ENCODE assay signal across 8 cellular contexts in the genomic region with DNA sequence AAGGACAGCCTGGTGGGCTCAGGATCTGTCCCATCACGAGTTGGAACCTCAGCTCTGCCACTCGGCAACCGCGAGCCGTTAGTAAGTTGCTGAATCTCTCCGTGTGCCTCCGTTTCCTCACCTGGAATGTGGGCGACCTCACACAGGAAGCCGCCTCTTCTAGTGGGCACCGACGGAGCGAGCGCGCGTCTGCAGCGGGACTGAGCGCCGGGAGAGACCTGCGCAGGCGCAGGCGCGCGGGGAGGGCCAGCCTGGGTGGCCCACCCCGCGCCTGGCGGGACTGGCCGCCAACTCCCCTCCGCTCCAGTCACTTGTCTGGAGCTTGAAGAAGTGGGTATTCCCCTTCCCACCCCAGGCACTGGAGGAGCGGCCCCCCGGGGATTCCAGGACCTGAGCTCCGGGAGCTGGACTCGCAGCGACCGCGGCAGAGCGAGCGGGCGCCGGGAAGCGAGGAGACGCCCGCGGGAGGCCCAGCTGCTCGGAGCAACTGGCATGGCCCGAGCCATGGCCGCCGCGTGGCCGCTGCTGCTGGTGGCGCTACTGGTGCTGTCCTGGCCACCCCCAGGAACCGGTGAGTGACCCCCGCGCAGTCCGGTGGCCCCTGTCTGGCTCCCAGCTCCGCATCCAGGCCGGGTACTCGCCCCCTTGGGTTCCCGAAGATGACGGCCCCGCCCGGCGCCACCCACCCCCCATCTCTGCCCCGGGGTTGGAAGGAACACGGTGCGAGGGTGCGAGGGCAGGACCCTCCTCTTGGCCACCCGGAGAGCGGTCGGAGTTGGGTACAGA. TPM values are rescaled to one million over a fixed set of nuclear protein-coding genes. Genes with fewer than 3 reads are reported as not detected.
DNase-seq lines count a peak whose midpoint lies in the region; ATAC-seq, FAIRE-seq and TF ChIP-seq lines count a peak whose summit lies in the region.

A gene with protein sequence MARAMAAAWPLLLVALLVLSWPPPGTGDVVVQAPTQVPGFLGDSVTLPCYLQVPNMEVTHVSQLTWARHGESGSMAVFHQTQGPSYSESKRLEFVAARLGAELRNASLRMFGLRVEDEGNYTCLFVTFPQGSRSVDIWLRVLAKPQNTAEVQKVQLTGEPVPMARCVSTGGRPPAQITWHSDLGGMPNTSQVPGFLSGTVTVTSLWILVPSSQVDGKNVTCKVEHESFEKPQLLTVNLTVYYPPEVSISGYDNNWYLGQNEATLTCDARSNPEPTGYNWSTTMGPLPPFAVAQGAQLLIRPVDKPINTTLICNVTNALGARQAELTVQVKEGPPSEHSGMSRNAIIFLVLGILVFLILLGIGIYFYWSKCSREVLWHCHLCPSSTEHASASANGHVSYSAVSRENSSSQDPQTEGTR (plus strand): TSS at position 306 of the 786 bp plus-strand sequence. CDS start 187 bp downstream, at position 493.

- in situ Hi-C loops in transverse colon (cut with MboI; ENCODE audit: low pct_ligation_motif_present in 1 of 4, low pct_unique_long_range_greater_than_20kb in 1 of 4, low sequenced_read_pairs in 3 of 4) = no loop called here

- TF ChIP-seq EP300 in transverse colon (IDR thresholded peaks at IDR 0.05; ENCODE audit: low read depth) = no peak

- peak within 1 kb of the TSS; percentile 81 for H3K4me3 Mint-ChIP-seq in activated naive CD8-positive, alpha-beta T cell treated with anti-CD3 and anti-CD28 coated beads, Interleukin-2, amount 50 U/mL, for 24 hours

- H3K4me1 Mint-ChIP-seq in activated naive CD8-positive, alpha-beta T cell treated with anti-CD3 and anti-CD28 coated beads, Interleukin-2, amount 50 U/mL, for 24 hours = peaks cover 2% of the 10 kb centered on the region

- intact Hi-C loops in head of caudate nucleus (cut with DNase I) = no loop called here
- intact Hi-C loops in transverse colon (cut with DNase I; ENCODE audit: low total_unique reads) = no loop called here

- H3K9ac ChIP-seq in HUES48 (ENCODE audit: low read depth, low read length) = peak within 1 kb of the TSS; percentile 66; the same call in 1 of the 2 replicates

- peaks cover 16% of the 10 kb centered on the region for H3K36me3 ChIP-seq in HUES48 (ENCODE audit: control insufficient read depth, insufficient read depth, low read length)
- peaks cover 0 to 21% (median 0%) of the 10 kb centered on the region in 3 donors for H3K36me3 ChIP-seq in Peyer's patch
- peaks cover 4% of the 10 kb centered on the region for H3K36me3 ChIP-seq in neuron (ENCODE audit: insufficient read depth, low read length)
- peaks cover 0 to 7% (median 0%) of the 10 kb centered on the region in 4 donors for H3K36me3 ChIP-seq in transverse colon

- H3K4me1 ChIP-seq in HUES48 (ENCODE audit: control insufficient read depth, insufficient read depth, low read length) (no peaks in the 10 kb centered on the region), Peyer's patch (peaks cover 0 to 18% (median 4%) of the 10 kb centered on the region in 4 donors), neuron (ENCODE audit: insufficient read depth, low read length) (no peaks in the 10 kb centered on the region), transverse colon (peaks cover 3 to 43% (median 17%) of the 10 kb centered on the region in 4 donors)

- H2AFZ ChIP-seq in neuron (ENCODE audit: low read depth, low read length) = peak within 1 kb of the TSS; percentile 97

- TF ChIP-seq POLR2A in Peyer's patch (IDR thresholded peaks at IDR 0.05) = peak; percentile 49 to 66
- TF ChIP-seq POLR2A in transverse colon (IDR thresholded peaks at IDR 0.05) = peak; percentile 71
- TF ChIP-seq POLR2A in GM12892 (IDR thresholded peaks at IDR 0.05; ENCODE audit: low read depth, low read length) = no peak

- peak within 1 kb of the TSS; percentile 70 for H3K4me3 ChIP-seq in HUES48 (ENCODE audit: low read depth, low read length)
- H3K4me3 ChIP-seq in Peyer's patch = peak within 1 kb of the TSS; percentile 40 to 88 (median 70)
- H3K4me3 ChIP-seq in neuron (ENCODE audit: low read length) = peak within 1 kb of the TSS; percentile 76
- H3K4me3 ChIP-seq in transverse colon = peak within 1 kb of the TSS; percentile 53 to 86 (median 80)

- peaks cover 11% of the 10 kb centered on the region for H3K27me3 Mint-ChIP-seq in activated naive CD8-positive, alpha-beta T cell treated with anti-CD3 and anti-CD28 coated beads, Interleukin-2, amount 50 U/mL, for 24 hours

- peak; percentile 90 for ATAC-seq in activated naive CD8-positive, alpha-beta T cell treated with anti-CD3 and anti-CD28 coated beads, Interleukin-2, amount 50 U/mL, for 24 hours

- TF ChIP-seq CTCF in Peyer's patch (IDR thresholded peaks at IDR 0.05) (peak in 1 of 6 experiments; percentile 13), transverse colon (IDR thresholded peaks at IDR 0.05) (no peak)

- peaks cover 1% of the 10 kb centered on the region for H3K36me3 Mint-ChIP-seq in activated naive CD8-positive, alpha-beta T cell treated with anti-CD3 and anti-CD28 coated beads, Interleukin-2, amount 50 U/mL, for 24 hours (ENCODE audit: low read depth)

- peaks cover 12% of the 10 kb centered on the region; the same call in 1 of the 2 replicates for H3K27me3 ChIP-seq in HUES48 (ENCODE audit: control insufficient read depth, insufficient read depth, low read length)
- no peaks in the 10 kb centered on the region for H3K27me3 ChIP-seq in Peyer's patch
- H3K27me3 ChIP-seq in neuron (ENCODE audit: insufficient read depth, low read length) = peaks cover 10% of the 10 kb centered on the region
- H3K27me3 ChIP-seq in transverse colon = no peaks in the 10 kb centered on the region

- no peak within 1 kb of the TSS for H3K27ac Mint-ChIP-seq in activated naive CD8-positive, alpha-beta T cell treated with anti-CD3 and anti-CD28 coated beads, Interleukin-2, amount 50 U/mL, for 24 hours

- no peaks in the 10 kb centered on the region for H3K9me3 ChIP-seq in HUES48 (ENCODE audit: control insufficient read depth, insufficient read depth, low read length)
- H3K9me3 ChIP-seq in Peyer's patch = no peaks in the 10 kb centered on the region
- no peaks in the 10 kb centered on the region for H3K9me3 ChIP-seq in neuron (ENCODE audit: low read length)
- no peaks in the 10 kb centered on the region for H3K9me3 ChIP-seq in transverse colon

- DNase-seq in CD1c-positive myeloid dendritic cell (ENCODE audit: extremely low spot score) = peak; percentile 67
- peak in 2 of 3 donors; percentile 75 to 83 for DNase-seq in Peyer's patch
- DNase-seq in activated naive CD8-positive, alpha-beta T cell treated with anti-CD3 and anti-CD28 coated beads, Interleukin-2, amount 50 U/mL, for 24 hours = peak; percentile 61
- peak; percentile 6 to 84 (median 66) for DNase-seq in head of caudate nucleus
- DNase-seq in transverse colon = peak; percentile 75
- no peak for DNase-seq in GM12892 (ENCODE audit: insufficient read length)

- no peaks in the 10 kb centered on the region for H3K9me3 Mint-ChIP-seq in activated naive CD8-positive, alpha-beta T cell treated with anti-CD3 and anti-CD28 coated beads, Interleukin-2, amount 50 U/mL, for 24 hours

- H3K27ac ChIP-seq in HUES48 (ENCODE audit: low read depth, low read length) (peak within 1 kb of the TSS; percentile 61), Peyer's patch (peak within 1 kb of the TSS; percentile 52 to 86 (median 76)), transverse colon (peak within 1 kb of the TSS; percentile 85 to 91 (median 89))

- WGBS in transverse colon (ENCODE audit: low coverage in 1 of 2), 2 donors = 0% methylated on average over 35 of the region's 69 CpGs; no CpG with 5 or more reads in 1 of the 2 donors

- FAIRE-seq in GM12892 (lab: Jason Lieb, UNC) = no peak

RNA-seq across cellular contexts. Expression of the gene that starts here (rescaled TPM):
- total RNA-seq in Peyer's patch (10 to 100 TPM; 21.7 to 49.3 (median 40.0) TPM), transverse colon (10 to 100 TPM; 26.2 to 49.0 (median 33.3) TPM)
- not detected for polyA plus RNA-seq in GM12892 (2012; ENCODE audit: missing spikeins)
